Comparison of ENCODE assay signal across 23 cellular contexts in genomic region chr4:24701683-24702082, GRCh38.
"Had no signal": no experiment of that assay in that cellular context is flagged by ENCODE, and none has a peak within 500 bp of the region (broad histone marks: within the 10 kb centered on the region; RNA-seq: fewer than 3 reads in every experiment).

No MANE protein-coding gene starts in this region.

- H3K4me3 Mint-ChIP-seq: dendritic cell treated with granulocyte-macrophage colony-stimulating factor and Interleukin-4, amounts not matched to agents 40 ng/mL and 50 ng/mL, for 4 days; endodermal cell; immature natural killer cell; naive B cell; nephron; stimulated activated naive B cell treated with anti-CD40 and anti-IgM and Interleukin-4, amounts not matched to agents 10 μg/mL and 1 μg/mL and 100 μg/mL, for 72 hours had no signal

- ATAC-seq: esophagus mucosa; gastroesophageal sphincter; left cardiac atrium; lower lobe of right lung; pancreas; psoas muscle; stimulated activated naive B cell treated with anti-CD40 and anti-IgM and Interleukin-4, amounts not matched to agents 10 μg/mL and 1 μg/mL and 100 μg/mL, for 72 hours had no signal

- H3K4me1 Mint-ChIP-seq: immature natural killer cell; naive B cell; nephron; stimulated activated naive B cell treated with anti-CD40 and anti-IgM and Interleukin-4, amounts not matched to agents 10 μg/mL and 1 μg/mL and 100 μg/mL, for 72 hours had no signal

- H3K9me3 Mint-ChIP-seq: dendritic cell treated with granulocyte-macrophage colony-stimulating factor and Interleukin-4, amounts not matched to agents 40 ng/mL and 50 ng/mL, for 4 days; endodermal cell; nephron; stimulated activated naive B cell treated with anti-CD40 and anti-IgM and Interleukin-4, amounts not matched to agents 10 μg/mL and 1 μg/mL and 100 μg/mL, for 72 hours had no signal

- H3K4me3 ChIP-seq: gastroesophageal sphincter, left ventricle myocardium inferior, lower lobe of right lung, pancreas, psoas muscle, sigmoid colon, skin epidermis, stomach had no signal

- H3K27ac Mint-ChIP-seq: dendritic cell treated with granulocyte-macrophage colony-stimulating factor and Interleukin-4, amounts not matched to agents 40 ng/mL and 50 ng/mL, for 4 days; endodermal cell; immature natural killer cell; naive B cell; nephron; stimulated activated naive B cell treated with anti-CD40 and anti-IgM and Interleukin-4, amounts not matched to agents 10 μg/mL and 1 μg/mL and 100 μg/mL, for 72 hours had no signal

- H3K4me1 ChIP-seq: left ventricle myocardium inferior, lower lobe of right lung, pancreas, psoas muscle, sigmoid colon, stomach had no signal

- H3K36me3 Mint-ChIP-seq: immature natural killer cell; naive B cell; stimulated activated naive B cell treated with anti-CD40 and anti-IgM and Interleukin-4, amounts not matched to agents 10 μg/mL and 1 μg/mL and 100 μg/mL, for 72 hours had no signal

- H3K27me3 ChIP-seq: gastroesophageal sphincter, pancreas, sigmoid colon, stomach had no signal

- FAIRE-seq: kidney, pancreas had no signal

- H3K36me3 ChIP-seq: gastroesophageal sphincter, left ventricle myocardium inferior, lower lobe of right lung, pancreas, sigmoid colon, stomach had no signal

- H3K9me3 ChIP-seq: gastroesophageal sphincter, left ventricle myocardium inferior, lower lobe of right lung, pancreas, psoas muscle, sigmoid colon, stomach had no signal

- H3K27ac ChIP-seq: gastroesophageal sphincter, left ventricle myocardium inferior, lower lobe of right lung, pancreas, psoas muscle, sigmoid colon, skin epidermis, stomach had no signal

- DNase-seq: endodermal cell; immature natural killer cell; kidney; left cardiac atrium; left ventricle myocardium inferior; lower lobe of right lung; mesenchymal stem cell; naive B cell; occipital lobe; pancreas; psoas muscle; retina; sigmoid colon; stimulated activated CD4-positive, alpha-beta T cell treated with anti-CD3 and anti-CD28 coated beads, Interleukin-2, amount 100 ng/mL, for 24 hours; stimulated activated CD4-positive, alpha-beta T cell treated with anti-CD3 and anti-CD28 coated beads, Interleukin-4, amount 100 ng/mL, for 4 hours; stimulated activated naive B cell treated with anti-CD40 and anti-IgM and Interleukin-4, amounts not matched to agents 10 μg/mL and 1 μg/mL and 100 μg/mL, for 72 hours; stomach; trophoblast cell had no signal
